In the genomic region with DNA sequence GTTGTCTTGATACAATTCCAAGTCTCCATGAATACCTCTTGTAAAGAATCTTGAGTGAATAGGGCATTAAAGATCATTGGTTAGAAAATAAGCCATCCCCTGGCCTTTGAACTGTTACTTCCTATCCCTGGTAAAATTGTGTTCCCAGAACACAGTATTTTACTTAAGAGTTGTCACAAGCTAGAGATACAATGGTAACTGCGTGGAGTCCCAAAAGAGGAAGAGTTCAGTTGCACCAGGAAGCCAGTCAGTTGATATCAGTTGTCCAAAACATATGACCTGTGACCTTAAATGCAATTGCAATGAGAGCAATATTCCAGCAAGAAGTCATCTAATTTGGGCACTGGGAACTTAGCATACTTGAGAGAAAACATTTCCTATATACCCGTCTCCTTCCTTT, we compare ENCODE assay signal across 1 cellular context.
TF ChIP-seq lines count a peak whose summit lies in the region.

No MANE protein-coding gene starts in this region.

TF ChIP-seq in HepG2, 621 proteins besides CTCF, POLR2A, EP300 and RAD21 (continued from another document):
- TF ChIP-seq, protein P1, sequence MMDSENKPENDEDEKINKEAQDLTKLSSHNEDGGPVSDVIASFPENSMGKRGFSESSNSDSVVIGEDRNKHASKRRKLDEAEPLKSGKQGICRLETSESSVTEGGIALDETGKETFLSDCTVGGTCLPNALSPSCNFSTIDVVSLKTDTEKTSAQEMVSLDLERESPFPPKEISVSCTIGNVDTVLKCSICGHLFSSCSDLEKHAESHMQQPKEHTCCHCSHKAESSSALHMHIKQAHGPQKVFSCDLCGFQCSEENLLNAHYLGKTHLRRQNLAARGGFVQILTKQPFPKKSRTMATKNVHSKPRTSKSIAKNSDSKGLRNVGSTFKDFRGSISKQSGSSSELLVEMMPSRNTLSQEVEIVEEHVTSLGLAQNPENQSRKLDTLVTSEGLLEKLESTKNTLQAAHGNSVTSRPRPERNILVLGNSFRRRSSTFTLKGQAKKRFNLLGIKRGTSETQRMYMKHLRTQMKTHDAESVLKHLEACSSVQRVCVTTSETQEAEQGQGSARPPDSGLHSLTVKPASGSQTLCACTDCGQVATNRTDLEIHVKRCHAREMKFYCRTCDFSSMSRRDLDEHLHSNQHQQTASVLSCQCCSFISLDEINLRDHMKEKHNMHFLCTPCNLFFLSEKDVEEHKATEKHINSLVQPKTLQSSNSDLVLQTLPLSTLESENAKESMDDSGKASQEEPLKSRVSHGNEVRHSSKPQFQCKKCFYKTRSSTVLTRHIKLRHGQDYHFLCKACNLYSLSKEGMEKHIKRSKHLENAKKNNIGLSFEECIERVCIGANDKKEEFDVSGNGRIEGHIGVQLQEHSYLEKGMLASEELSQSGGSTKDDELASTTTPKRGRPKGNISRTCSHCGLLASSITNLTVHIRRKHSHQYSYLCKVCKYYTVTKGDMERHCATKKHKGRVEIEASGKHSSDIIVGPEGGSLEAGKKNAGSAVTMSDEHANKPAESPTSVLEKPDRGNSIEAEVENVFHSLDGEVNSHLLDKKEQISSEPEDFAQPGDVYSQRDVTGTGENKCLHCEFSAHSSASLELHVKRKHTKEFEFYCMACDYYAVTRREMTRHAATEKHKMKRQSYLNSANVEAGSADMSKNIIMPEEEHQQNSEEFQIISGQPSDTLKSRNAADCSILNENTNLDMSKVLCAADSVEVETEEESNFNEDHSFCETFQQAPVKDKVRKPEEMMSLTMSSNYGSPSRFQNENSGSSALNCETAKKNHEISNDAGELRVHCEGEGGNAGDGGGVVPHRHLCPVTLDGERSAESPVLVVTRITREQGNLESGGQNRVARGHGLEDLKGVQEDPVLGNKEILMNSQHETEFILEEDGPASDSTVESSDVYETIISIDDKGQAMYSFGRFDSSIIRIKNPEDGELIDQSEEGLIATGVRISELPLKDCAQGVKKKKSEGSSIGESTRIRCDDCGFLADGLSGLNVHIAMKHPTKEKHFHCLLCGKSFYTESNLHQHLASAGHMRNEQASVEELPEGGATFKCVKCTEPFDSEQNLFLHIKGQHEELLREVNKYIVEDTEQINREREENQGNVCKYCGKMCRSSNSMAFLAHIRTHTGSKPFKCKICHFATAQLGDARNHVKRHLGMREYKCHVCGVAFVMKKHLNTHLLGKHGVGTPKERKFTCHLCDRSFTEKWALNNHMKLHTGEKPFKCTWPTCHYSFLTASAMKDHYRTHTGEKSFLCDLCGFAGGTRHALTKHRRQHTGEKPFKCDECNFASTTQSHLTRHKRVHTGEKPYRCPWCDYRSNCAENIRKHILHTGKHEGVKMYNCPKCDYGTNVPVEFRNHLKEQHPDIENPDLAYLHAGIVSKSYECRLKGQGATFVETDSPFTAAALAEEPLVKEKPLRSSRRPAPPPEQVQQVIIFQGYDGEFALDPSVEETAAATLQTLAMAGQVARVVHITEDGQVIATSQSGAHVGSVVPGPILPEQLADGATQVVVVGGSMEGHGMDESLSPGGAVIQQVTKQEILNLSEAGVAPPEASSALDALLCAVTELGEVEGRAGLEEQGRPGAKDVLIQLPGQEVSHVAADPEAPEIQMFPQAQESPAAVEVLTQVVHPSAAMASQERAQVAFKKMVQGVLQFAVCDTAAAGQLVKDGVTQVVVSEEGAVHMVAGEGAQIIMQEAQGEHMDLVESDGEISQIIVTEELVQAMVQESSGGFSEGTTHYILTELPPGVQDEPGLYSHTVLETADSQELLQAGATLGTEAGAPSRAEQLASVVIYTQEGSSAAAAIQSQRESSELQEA (CRISPR knock-in tag; IDR thresholded peaks at IDR 0.05; ENCODE audit: not compliant biosample characterization) = no peak
- TF ChIP-seq ATM (IDR thresholded peaks at IDR 0.05; ENCODE audit: borderline replicate concordance) = no peak
